Comparison of ENCODE assay signal across 8 cellular contexts in the genomic region with DNA sequence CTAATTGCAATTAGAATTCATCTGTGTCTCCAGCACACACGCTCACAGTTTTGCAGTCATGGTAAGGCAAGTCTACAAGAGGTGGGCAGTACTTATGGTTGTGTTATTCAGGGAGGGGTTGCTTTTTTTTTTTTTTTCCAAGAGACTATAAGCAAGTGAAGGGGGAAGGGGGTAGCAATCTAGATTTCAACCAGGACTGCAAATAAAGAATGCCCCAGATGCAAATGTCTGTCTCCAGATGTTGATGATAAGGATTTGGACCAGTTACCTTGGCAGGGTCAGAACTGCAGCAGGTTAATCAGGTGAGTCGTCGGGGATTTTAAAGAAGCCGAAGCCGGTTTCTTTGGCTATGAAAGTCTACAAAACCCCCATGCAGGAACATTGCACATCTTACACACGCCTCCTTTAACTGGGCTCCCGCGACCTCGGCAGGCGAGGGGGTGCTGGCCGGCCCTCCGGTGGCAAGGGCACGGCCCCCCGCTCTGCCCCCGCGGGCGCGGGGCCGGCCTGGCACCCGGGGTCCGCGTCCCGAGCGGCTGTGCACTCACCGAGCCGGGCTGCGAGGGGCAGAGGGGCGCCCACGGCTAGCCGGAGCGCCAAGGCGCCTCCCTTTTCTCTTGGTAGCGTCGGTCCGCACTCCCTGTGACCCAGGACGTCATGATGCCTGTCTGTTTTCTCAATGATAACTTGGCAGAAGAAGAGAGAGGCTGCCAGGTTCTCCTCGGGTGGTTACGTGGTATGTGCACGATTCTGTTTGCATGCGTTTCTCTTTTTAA.
DNase-seq lines count a peak whose midpoint lies in the region; ATAC-seq and TF ChIP-seq lines count a peak whose summit lies in the region.

No MANE protein-coding gene starts in this region.

- no peaks in the 10 kb centered on the region for H3K9me3 ChIP-seq in iPS-18a (ENCODE audit: control insufficient read depth, low read depth, low read length)
- no peaks in the 10 kb centered on the region for H3K9me3 ChIP-seq in skeletal muscle tissue (ENCODE audit: control insufficient read depth in 3 of 3, low read length in 3 of 3)

- H2AFZ ChIP-seq in ACC112 (ENCODE audit: low read length, unreplicated experiment): peak overlapping the region; percentile 81

- in situ Hi-C loops in astrocyte of the cerebellum (cut with HindIII; ENCODE audit: low sequenced_read_pairs): no loop called here

- TF ChIP-seq CTCF in astrocyte of the cerebellum (IDR thresholded peaks at IDR 0.05; ENCODE audit: low read depth, low read length, missing control alignments): no peak

- H3K36me3 ChIP-seq in ACC112 (ENCODE audit: insufficient read depth, low read length): no peaks in the 10 kb centered on the region
- H3K36me3 ChIP-seq in iPS-18a (ENCODE audit: control insufficient read depth, low read depth, low read length): no peaks in the 10 kb centered on the region
- H3K36me3 ChIP-seq in skeletal muscle tissue (ENCODE audit: control insufficient read depth in 3 of 3, insufficient read depth in 3 of 3, low read length in 3 of 3): no peaks in the 10 kb centered on the region

- DNase-seq in NCI-H1092 treated with DMSO at 0.1 percent for 48 hours (lab: John Stamatoyannopoulos, UW) (peak; percentile 87), astrocyte of the cerebellum (ENCODE audit: low read depth) (no peak), HCEC 1CT (no peak)
- DNase-seq in activated naive CD4-positive, alpha-beta T cell treated with anti-CD3 and anti-CD28 coated beads, Interleukin-2, amount 50 U/mL, for 16 hours: no peak

- H3K27me3 ChIP-seq in ACC112 (ENCODE audit: insufficient read depth, low read length) (peaks cover 33% of the 10 kb centered on the region), iPS-18a (ENCODE audit: control insufficient read depth, insufficient read depth, low read length) (peaks cover 64% of the 10 kb centered on the region), skeletal muscle tissue (ENCODE audit: control insufficient read depth in 3 of 3, insufficient read depth in 3 of 3, low read length in 3 of 3) (peaks cover 0 to 5% (median 0%) of the 10 kb centered on the region in 3 donors)

- no peak overlapping the region for H3K27ac ChIP-seq in ACC112 (ENCODE audit: low read depth, low read length)
- no peak overlapping the region for H3K27ac ChIP-seq in iPS-18a (ENCODE audit: low read length)
- H3K27ac ChIP-seq in skeletal muscle tissue (ENCODE audit: low read depth, low read length): no peak overlapping the region

- no peaks in the 10 kb centered on the region for H3K79me2 ChIP-seq in ACC112 (ENCODE audit: control insufficient read depth, insufficient read depth, low read length, unreplicated experiment)

- H3K4me1 ChIP-seq in ACC112 (ENCODE audit: control insufficient read depth, insufficient read depth, low read length, unreplicated experiment): no peaks in the 10 kb centered on the region
- peaks cover 21% of the 10 kb centered on the region for H3K4me1 ChIP-seq in iPS-18a (ENCODE audit: control insufficient read depth, low read depth, low read length)
- peaks cover 8 to 11% (median 9%) of the 10 kb centered on the region in 3 donors for H3K4me1 ChIP-seq in skeletal muscle tissue (ENCODE audit: control insufficient read depth in 3 of 3, insufficient read depth in 3 of 3, low read length in 3 of 3)

- ATAC-seq in HG03045 (IDR thresholded peaks at IDR 0.05; ENCODE audit: unreplicated experiment): no peak

- H3K4me3 ChIP-seq in ACC112 (ENCODE audit: low read depth, low read length) (peak overlapping the region; percentile 83), astrocyte of the cerebellum (ENCODE audit: low read depth, low read length) (peak overlapping the region; percentile 52), iPS-18a (ENCODE audit: low read length) (peak overlapping the region; percentile 69), skeletal muscle tissue (ENCODE audit: low read length in 3 of 3) (peak overlapping the region; percentile 59 to 72 (median 66))

- no peak overlapping the region for H3K9ac ChIP-seq in iPS-18a (ENCODE audit: low read length)
- H3K9ac ChIP-seq in skeletal muscle tissue (ENCODE audit: low read depth in 1 of 3, low read length in 3 of 3): peak overlapping the region in 2 of 3 donors; percentile 34 to 81
